ENCODE assay signal across 29 cellular contexts in genomic region chr6:47137073-47137472, GRCh38.
"Had no signal": no experiment of that assay in that cellular context is flagged by ENCODE, and none has a peak within 500 bp of the region (broad histone marks: within the 10 kb centered on the region; RNA-seq: fewer than 3 reads in every experiment).

No MANE protein-coding gene starts in this region.

- ATAC-seq: activated CD4-positive, alpha-beta T cell treated with anti-CD3 and anti-CD28 coated beads for 36 hours; activated CD8-positive, alpha-beta memory T cell treated with anti-CD3 and anti-CD28 coated beads, Interleukin-2, amount 10 ng/mL, durations not matched to agents 7 days and 5 days; activated CD8-positive, alpha-beta T cell treated with anti-CD3 and anti-CD28 coated beads, Interleukin-2, amount 10 ng/mL, durations not matched to agents 7 days and 5 days; activated naive CD4-positive, alpha-beta T cell treated with anti-CD3 and anti-CD28 coated beads, Interleukin-2, amount 50 U/mL, for 72 hours; activated T-cell treated with anti-CD3 and anti-CD28 coated beads, Interleukin-2, amount 50 U/mL, for 72 hours; gastrocnemius medialis; natural killer cell treated with Interleukin-12 subunit alpha and Interleukin-12 subunit beta and Interleukin-15 and Interleukin-18, amount 100 ng/mL, for 72 hours; sciatic nerve; stimulated activated memory B cell treated with anti-CD40 and anti-IgM and Interleukin-4, amounts not matched to agents 10 μg/mL and 1 μg/mL and 100 μg/mL, for 72 hours; stimulated activated naive CD8-positive, alpha-beta T cell treated with anti-CD3 and anti-CD28 coated beads, Interleukin-15, amount 100 ng/mL, for 72 hours had no signal

- H3K9me3 ChIP-seq: gastrocnemius medialis, thyroid gland had no signal

- FAIRE-seq: bronchial epithelial cell, kidney had no signal

- H3K36me3 ChIP-seq: gastrocnemius medialis, thyroid gland had no signal

- H3K4me3 Mint-ChIP-seq: activated B cell treated with CpG ODN at 0.5 μM for 24 hours; activated CD4-positive, alpha-beta T cell treated with anti-CD3 and anti-CD28 coated beads for 36 hours; activated CD8-positive, alpha-beta memory T cell treated with anti-CD3 and anti-CD28 coated beads, Interleukin-2, amount 10 ng/mL, durations not matched to agents 7 days and 5 days; activated CD8-positive, alpha-beta T cell treated with anti-CD3 and anti-CD28 coated beads, Interleukin-2, amount 10 ng/mL, durations not matched to agents 7 days and 5 days; central memory CD8-positive, alpha-beta T cell; immature natural killer cell; memory B cell; natural killer cell treated with Interleukin-12 subunit alpha and Interleukin-12 subunit beta and Interleukin-15 and Interleukin-18, amount 100 ng/mL, for 72 hours; stimulated activated memory B cell treated with anti-CD40 and anti-IgM and Interleukin-4, amounts not matched to agents 10 μg/mL and 1 μg/mL and 100 μg/mL, for 72 hours; stimulated activated naive CD8-positive, alpha-beta T cell treated with anti-CD3 and anti-CD28 coated beads, Interleukin-15, amount 100 ng/mL, for 72 hours; T-helper 2 cell treated with Interferon-gamma antibody and Interleukin-4, amounts not matched to agents 5 μg/mL and 100 μg/mL, for 36 hours had no signal

- H3K4me3 ChIP-seq: coronary artery, dorsolateral prefrontal cortex, gastrocnemius medialis, skin epidermis, thyroid gland had no signal

- H3K27me3 ChIP-seq: dorsolateral prefrontal cortex, gastrocnemius medialis, thyroid gland had no signal

- H3K27me3 Mint-ChIP-seq: stimulated activated naive CD8-positive, alpha-beta T cell treated with anti-CD3 and anti-CD28 coated beads, Interleukin-15, amount 100 ng/mL, for 72 hours had no signal

- H3K27ac Mint-ChIP-seq: activated B cell treated with CpG ODN at 0.5 μM for 24 hours; activated CD4-positive, alpha-beta T cell treated with anti-CD3 and anti-CD28 coated beads for 36 hours; activated CD8-positive, alpha-beta memory T cell treated with anti-CD3 and anti-CD28 coated beads, Interleukin-2, amount 10 ng/mL, durations not matched to agents 7 days and 5 days; activated CD8-positive, alpha-beta T cell treated with anti-CD3 and anti-CD28 coated beads, Interleukin-2, amount 10 ng/mL, durations not matched to agents 7 days and 5 days; activated naive CD4-positive, alpha-beta T cell treated with anti-CD3 and anti-CD28 coated beads, Interleukin-2, amount 50 U/mL, for 72 hours; immature natural killer cell; memory B cell; natural killer cell treated with Interleukin-12 subunit alpha and Interleukin-12 subunit beta and Interleukin-15 and Interleukin-18, amount 100 ng/mL, for 72 hours; stimulated activated memory B cell treated with anti-CD40 and anti-IgM and Interleukin-4, amounts not matched to agents 10 μg/mL and 1 μg/mL and 100 μg/mL, for 72 hours; stimulated activated naive CD8-positive, alpha-beta T cell treated with anti-CD3 and anti-CD28 coated beads, Interleukin-15, amount 100 ng/mL, for 72 hours; T-helper 2 cell treated with Interferon-gamma antibody and Interleukin-4, amounts not matched to agents 5 μg/mL and 100 μg/mL, for 36 hours had no signal

- H3K9me3 Mint-ChIP-seq: activated B cell treated with CpG ODN at 0.5 μM for 24 hours; central memory CD8-positive, alpha-beta T cell; immature natural killer cell; memory B cell; natural killer cell treated with Interleukin-12 subunit alpha and Interleukin-12 subunit beta and Interleukin-15 and Interleukin-18, amount 100 ng/mL, for 72 hours; stimulated activated memory B cell treated with anti-CD40 and anti-IgM and Interleukin-4, amounts not matched to agents 10 μg/mL and 1 μg/mL and 100 μg/mL, for 72 hours; T-helper 2 cell treated with Interferon-gamma antibody and Interleukin-4, amounts not matched to agents 5 μg/mL and 100 μg/mL, for 36 hours had no signal

- H3K27ac ChIP-seq: coronary artery, dorsolateral prefrontal cortex, gastrocnemius medialis, thyroid gland had no signal

- H3K4me1 Mint-ChIP-seq: activated B cell treated with CpG ODN at 0.5 μM for 24 hours; central memory CD8-positive, alpha-beta T cell; immature natural killer cell; memory B cell had no signal

- DNase-seq: activated B cell treated with CpG ODN at 0.5 μM for 24 hours; activated CD4-positive, alpha-beta T cell treated with anti-CD3 and anti-CD28 coated beads for 36 hours; activated CD8-positive, alpha-beta memory T cell treated with anti-CD3 and anti-CD28 coated beads, Interleukin-2, amount 10 ng/mL, durations not matched to agents 7 days and 5 days; activated CD8-positive, alpha-beta T cell treated with anti-CD3 and anti-CD28 coated beads, Interleukin-2, amount 10 ng/mL, durations not matched to agents 7 days and 5 days; activated naive CD4-positive, alpha-beta T cell; activated T-cell treated with anti-CD3 and anti-CD28 coated beads, Interleukin-2, amount 50 U/mL, for 72 hours; dorsolateral prefrontal cortex; effector memory CD4-positive, alpha-beta T cell; gastrocnemius medialis; hippocampal formation; immature natural killer cell; kidney; stimulated activated CD4-positive, alpha-beta T cell treated with anti-CD3 and anti-CD28 coated beads, Interleukin-1b, Interleukin-23, amount 100 ng/mL, for 48 hours; stimulated activated CD4-positive, alpha-beta T cell treated with anti-CD3 and anti-CD28 coated beads, Interleukin-4, amount 100 ng/mL, for 4 hours; stimulated activated CD8-positive, alpha-beta memory T cell treated with anti-CD3 and anti-CD28 coated beads, Interleukin-4, amount 100 ng/mL, for 48 hours; stimulated activated naive CD8-positive, alpha-beta T cell treated with anti-CD3 and anti-CD28 coated beads, Interleukin-15, amount 100 ng/mL, for 72 hours; substantia nigra; T-helper 1 cell; thyroid gland had no signal

- H3K36me3 Mint-ChIP-seq: activated CD8-positive, alpha-beta memory T cell treated with anti-CD3 and anti-CD28 coated beads, Interleukin-2, amount 10 ng/mL, durations not matched to agents 7 days and 5 days; activated naive CD4-positive, alpha-beta T cell treated with anti-CD3 and anti-CD28 coated beads, Interleukin-2, amount 50 U/mL, for 72 hours; immature natural killer cell; memory B cell; natural killer cell treated with Interleukin-12 subunit alpha and Interleukin-12 subunit beta and Interleukin-15 and Interleukin-18, amount 100 ng/mL, for 72 hours; stimulated activated memory B cell treated with anti-CD40 and anti-IgM and Interleukin-4, amounts not matched to agents 10 μg/mL and 1 μg/mL and 100 μg/mL, for 72 hours had no signal
